12 cellular contexts compared by ENCODE assay signal in genomic region chr22:40826292-40826691, GRCh38. TPM values are rescaled to one million over a fixed set of nuclear protein-coding genes. Genes with fewer than 3 reads are reported as not detected.
"Had no signal": no experiment of that assay in that cellular context is flagged by ENCODE, and none has a peak within 500 bp of the region (broad histone marks: within the 10 kb centered on the region; RNA-seq: fewer than 3 reads in every experiment).

No MANE protein-coding gene starts in this region.

RNA-seq across cellular contexts. Expression of gene DNAJB7, which starts 35.6 kb away (rescaled TPM):
- total RNA-seq: activated CD4-positive, alpha-beta T cell treated with anti-CD3 and anti-CD28 coated beads for 36 hours; ascending aorta; esophagus mucosa; gastrocnemius medialis; kidney; left lung; mononuclear cell; occipital lobe; renal cortical epithelial cell; spleen had no signal
- polyA plus RNA-seq: adipose tissue, neural cell, spleen had no signal
